In the genomic region with DNA sequence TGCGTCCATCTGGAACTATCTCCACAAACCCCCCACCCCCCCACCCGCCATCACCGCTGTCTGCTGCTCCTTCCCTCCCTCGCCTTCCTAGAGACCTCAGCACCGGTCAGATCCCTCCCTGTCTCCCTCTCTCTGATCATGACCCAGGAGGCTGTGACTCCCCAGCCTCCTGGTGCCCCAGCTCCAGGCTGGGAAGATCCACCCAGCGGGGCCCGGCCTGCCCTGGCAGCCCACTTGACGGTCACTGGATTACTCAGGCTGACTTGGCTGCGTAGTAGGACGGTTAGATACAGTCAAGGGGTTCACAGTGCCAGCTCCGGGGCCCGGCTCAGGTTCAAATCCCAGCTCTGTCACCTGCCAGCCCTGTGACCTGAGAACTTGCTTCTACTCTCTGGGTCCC, we compare ENCODE assay signal across 8 cellular contexts. TPM values are rescaled to one million over a fixed set of nuclear protein-coding genes. Genes with fewer than 3 reads are reported as not detected.
"Had no signal": no experiment of that assay in that cellular context is flagged by ENCODE, and none has a peak within 500 bp of the region (broad histone marks: within the 10 kb centered on the region; RNA-seq: fewer than 3 reads in every experiment).

No MANE protein-coding gene starts in this region.

- H3K9ac ChIP-seq: GM23248 had no signal

- H3K4me3 ChIP-seq: GM23248, K562 had no signal

- FAIRE-seq: H54, HTR-8/SVneo, K562 had no signal

- H2AFZ ChIP-seq: GM23248 had no signal

- DNase-seq: GM23248, GOT3, H9, HCEC 1CT, IMR-90 had no signal

- H3K4me3 Mint-ChIP-seq: H9 had no signal

- H3K9me3 Mint-ChIP-seq: H9 had no signal

- H3K27ac ChIP-seq: GM23248 had no signal

RNA-seq across cellular contexts. Expression of a gene that starts 59.3 kb away (rescaled TPM):
- total RNA-seq: K562 had no signal
- polyA plus RNA-seq: GM23248, K562 had no signal
